ENCODE assay signal across 8 cellular contexts in genomic region chr13:91384891-91385290, GRCh38.
"Had no signal": no experiment of that assay in that cellular context is flagged by ENCODE, and none has a peak within 500 bp of the region (broad histone marks: within the 10 kb centered on the region; RNA-seq: fewer than 3 reads in every experiment).

No MANE protein-coding gene starts in this region.

- FAIRE-seq: H1, H54, HepG2 had no signal

- ATAC-seq: GM23338, HepG2 had no signal

- DNase-seq: H9, HCEC 1CT, HFFc6, KG1 had no signal
